ENCODE assay signal across 8 cellular contexts in the genomic region with DNA sequence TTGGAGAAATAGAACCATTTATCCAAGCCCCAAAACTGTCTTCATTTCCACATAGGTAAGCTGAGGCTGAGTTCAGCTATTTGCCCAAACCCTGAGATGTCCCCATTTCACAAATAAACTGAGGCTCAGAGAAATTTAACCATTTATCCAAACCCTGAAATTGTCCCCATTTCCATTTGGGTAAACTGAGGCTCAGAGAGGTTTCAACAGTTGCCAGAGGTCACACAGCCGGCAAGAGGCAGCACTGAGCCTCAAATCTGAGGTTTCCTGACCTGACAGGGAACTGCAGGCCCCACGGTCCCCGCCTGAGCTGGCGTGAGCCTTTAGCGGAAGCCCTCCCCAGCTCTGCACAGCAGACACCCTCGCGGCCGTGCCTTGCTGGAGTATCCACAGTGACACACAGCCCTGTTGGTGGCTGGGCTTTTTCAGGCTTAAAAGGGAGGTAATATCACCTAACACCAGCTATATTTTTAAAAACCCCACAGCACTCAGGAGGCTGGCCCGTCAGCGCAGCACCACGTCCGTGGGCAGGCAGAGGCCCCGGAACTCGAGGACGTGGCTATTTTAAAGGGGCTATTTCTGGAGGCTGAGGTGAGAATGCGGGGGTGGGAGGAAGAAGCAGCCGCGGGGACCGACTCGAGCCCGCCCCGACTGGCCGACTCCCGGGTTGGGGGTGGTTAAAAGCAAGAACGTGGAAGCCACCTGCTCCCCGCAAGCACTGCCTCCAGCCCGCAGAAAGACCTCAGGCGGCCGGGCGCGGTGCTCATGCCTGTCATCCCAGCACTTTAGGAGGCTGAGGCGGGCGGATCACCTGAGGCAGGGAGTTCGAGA. TPM values are rescaled to one million over a fixed set of nuclear protein-coding genes. Genes with fewer than 3 reads are reported as not detected.
DNase-seq lines count a peak whose midpoint lies in the region; ATAC-seq and TF ChIP-seq lines count a peak whose summit lies in the region.

No MANE protein-coding gene starts in this region.

- H3K27me3 ChIP-seq in stomach, result peaks cover 0 to 28% (median 0%) of the 10 kb centered on the region in 3 donors

- H3K27ac ChIP-seq in stomach, result no peak overlapping the region

- DNase-seq in ELR (ENCODE audit: low read depth) (peak; percentile 25), NB4 (ENCODE audit: low read depth) (peak; percentile 77), cardiac septum (ENCODE audit: low spot score) (peak; percentile 78), RKO (ENCODE audit: low spot score) (no peak), islet precursor cell (no peak), stomach (no peak)
- DNase-seq in stimulated activated naive CD4-positive, alpha-beta T cell treated with Interleukin-2 at 50 U/mL for 16 hours (lab: John Stamatoyannopoulos, UW), result no peak

- ATAC-seq in GM21381 (IDR thresholded peaks at IDR 0.05; ENCODE audit: unreplicated experiment), result peak; percentile 74

- H3K4me3 ChIP-seq in NB4 (ENCODE audit: low read depth, low read length), result no peak overlapping the region
- no peak overlapping the region for H3K4me3 ChIP-seq in stomach

- TF ChIP-seq POLR2A in NB4 (IDR thresholded peaks at IDR 0.05; ENCODE audit: extremely low read depth, insufficient read length), result no peak
- TF ChIP-seq POLR2A in stomach (IDR thresholded peaks at IDR 0.05), result no peak

- 39 to 49% (median 43%) methylated on average over 31 to 34 of the region's 34 CpGs for WGBS in stomach, 5 donors

- H3K9me3 ChIP-seq in stomach, result peaks cover 0 to 11% (median 7%) of the 10 kb centered on the region in 4 donors

- TF ChIP-seq CTCF in NB4 (IDR thresholded peaks at IDR 0.05; ENCODE audit: low read depth, low read length) (no peak), stomach (IDR thresholded peaks at IDR 0.05) (no peak)

- no peak for TF ChIP-seq EP300 in stomach (IDR thresholded peaks at IDR 0.05)

- no peaks in the 10 kb centered on the region for H3K36me3 ChIP-seq in stomach

- intact Hi-C loops in cardiac septum (cut with DNase I), result no loop called here
- intact Hi-C loops in stomach (cut with DNase I; ENCODE audit: low total_unique reads), result no loop called here

- H3K4me1 ChIP-seq in stomach, result no peaks in the 10 kb centered on the region

RNA-seq across cellular contexts. Expression of a gene that starts 18.5 kb away (rescaled TPM):
- total RNA-seq in cardiac septum (37.5 TPM), stomach (100 to 1,000 TPM in 2 of 5 donors, 10 to 100 TPM in 3; 50.8 to 142 (median 67.4) TPM)
- 1 to 10 TPM; 6.9 to 9.9 (median 7.0) TPM for polyA plus RNA-seq in stomach

Comparison
In these comparisons a context has a peak if more than half of its experiments do, and no peak if none do; other contexts are left out.
1. DNase-seq: peak in ELR (single experiment), NB4 (single experiment) and cardiac septum (single experiment); none in stimulated activated naive CD4-positive, alpha-beta T cell treated with Interleukin-2 at 50 U/mL for 16 hours (single experiment), RKO (single experiment), islet precursor cell (single experiment) and stomach (single experiment).